ENCODE assay signal across 18 cellular contexts in the genomic region with DNA sequence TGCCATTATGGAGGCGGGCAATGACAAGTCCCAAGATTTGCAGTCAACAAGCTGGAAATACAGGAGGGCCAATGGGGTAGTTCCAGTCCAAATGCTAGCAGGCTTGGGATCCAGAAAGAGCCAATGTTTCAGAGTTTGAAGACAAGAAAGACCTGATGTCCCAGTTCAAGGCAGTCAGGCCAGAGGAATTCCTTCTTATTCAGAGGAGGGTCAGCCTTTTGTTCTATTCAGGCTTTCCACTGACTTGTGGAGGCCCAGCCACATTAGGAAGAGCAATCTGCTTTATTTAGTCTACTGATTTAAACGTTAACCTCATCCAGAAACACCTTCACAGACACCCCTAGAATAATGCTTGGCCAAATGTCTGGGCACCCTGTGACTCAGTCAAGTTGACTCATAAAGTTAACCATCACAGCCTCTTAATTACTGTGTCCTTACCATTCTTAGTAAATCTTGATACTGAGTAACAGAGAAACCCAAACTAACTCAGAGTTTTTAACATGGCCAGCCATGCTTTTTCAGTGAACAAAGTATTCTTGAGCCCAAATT. TPM values are rescaled to one million over a fixed set of nuclear protein-coding genes. Genes with fewer than 3 reads are reported as not detected.
DNase-seq lines count a peak whose midpoint lies in the region; ATAC-seq and TF ChIP-seq lines count a peak whose summit lies in the region.
"Had no signal": no experiment of that assay in that cellular context is flagged by ENCODE, and none has a peak within 500 bp of the region (broad histone marks: within the 10 kb centered on the region; RNA-seq: fewer than 3 reads in every experiment).

No MANE protein-coding gene starts in this region.

- H3K79me2 ChIP-seq in GM23338 (replicated peaks; ENCODE audit: insufficient read depth): no peaks in the 10 kb centered on the region

- H2AFZ ChIP-seq in GM23338: no peak overlapping the region; the same call in 1 of the 2 replicates
- no peak overlapping the region for H2AFZ ChIP-seq in neuronal stem cell (ENCODE audit: low read length)

- H3K14ac ChIP-seq in neuronal stem cell (ENCODE audit: low read length): no peak overlapping the region

- no peak overlapping the region for H3K4me3 ChIP-seq in GM23338
- H3K4me3 ChIP-seq in neuronal stem cell (ENCODE audit: low read length in 2 of 2): no peak overlapping the region
- no peak overlapping the region for H3K4me3 ChIP-seq in endodermal cell (ENCODE audit: low read length)
- H3K4me3 ChIP-seq: gastrocnemius medialis, sigmoid colon, tibial nerve had no signal

- peaks cover 4% of the 10 kb centered on the region for H3K9me2 ChIP-seq in GM23338 (ENCODE audit: insufficient read depth)

- H2AK5ac ChIP-seq in neuronal stem cell (ENCODE audit: low read depth, low read length): no peak overlapping the region

- H3K9ac ChIP-seq in neuronal stem cell (ENCODE audit: low read depth, low read length, poor library complexity): no peak overlapping the region
- no peak overlapping the region for H3K9ac ChIP-seq in endodermal cell (ENCODE audit: extremely low read depth, low read length, poor library complexity, severe bottlenecking)

- H3K9me3 ChIP-seq in neuronal stem cell (replicated peaks in 1 of 2; ENCODE audit: control insufficient read depth in 2 of 2, insufficient read depth in 1 of 2, low read depth in 1 of 2, low read length in 2 of 2): no peaks in the 10 kb centered on the region
- no peaks in the 10 kb centered on the region for H3K9me3 ChIP-seq in endodermal cell (ENCODE audit: control insufficient read depth, low read length)
- H3K9me3 ChIP-seq: sigmoid colon had no signal

- WGBS in neuronal stem cell (ENCODE audit: extremely low coverage in 2 of 2, insufficient read length in 2 of 2, insufficient replicate concordance in 1 of 2), 2 donors: no CpG with 5 or more reads among the region's 2 CpGs
- 79 to 82% methylated on average over 2 of the region's 2 CpGs for WGBS in endodermal cell (ENCODE audit: insufficient coverage in 1 of 2, insufficient read length in 1 of 2), 2 experiments

- ATAC-seq in activated CD4-positive, CD25-positive, alpha-beta regulatory T cell treated with anti-CD3 and anti-CD28 coated beads, Interleukin-2, amount 50 U/mL, for 24 hours: peak; percentile 65 to 71
- peak; percentile 50; the same call in 2 of the 3 replicates for ATAC-seq in GM23338
- ATAC-seq: gastrocnemius medialis had no signal

- no peak overlapping the region for H3K4me3 Mint-ChIP-seq in GM23338
- H3K4me3 Mint-ChIP-seq in endodermal cell: no peak overlapping the region
- H3K4me3 Mint-ChIP-seq: activated T-helper 1 cell treated with anti-CD3 and anti-CD28 coated beads, Interleukin-12 subunit alpha, Interleukin-12 subunit beta, Interleukin-2, Interleukin-4 antibody, amounts not matched to agents 30 ng/mL and 10 ng/mL and 1 ng/mL, durations not matched to agents 14 hours and 24 hours and 36 hours had no signal

- H3K27me3 Mint-ChIP-seq in GM23338 (ENCODE audit: insufficient read depth, low read depth, poor library complexity) (no peaks in the 10 kb centered on the region), endodermal cell (ENCODE audit: insufficient read depth) (no peaks in the 10 kb centered on the region)

- no peak for TF ChIP-seq CTCF in GM23338 (conservative IDR thresholded peaks at IDR 0.05; ENCODE audit: low read depth in 2 of 2)
- TF ChIP-seq CTCF in endodermal cell (conservative IDR thresholded peaks at IDR 0.05): no peak

- H4K91ac ChIP-seq in neuronal stem cell (ENCODE audit: low read depth, low read length, poor library complexity): no peak overlapping the region

- no peak overlapping the region for H3K18ac ChIP-seq in neuronal stem cell (ENCODE audit: low read length)

- DNase-seq in activated CD4-positive, CD25-positive, alpha-beta regulatory T cell (lab: John Stamatoyannopoulos, UW): no peak
- DNase-seq in GM23338 (ENCODE audit: low spot score): peak; percentile 21
- DNase-seq in astrocyte of the hippocampus (ENCODE audit: low read depth, low spot score): peak; percentile 12
- DNase-seq in neuronal stem cell (ENCODE audit: low spot score): peak; percentile 4
- DNase-seq in endodermal cell: no peak
- DNase-seq in T1000 (lab: John Stamatoyannopoulos, UW): no peak
- no peak for DNase-seq in DMS53 (lab: John Stamatoyannopoulos, UW)
- DNase-seq: DND-41; gastrocnemius medialis; GOT3; NCI-H774; SIG-M5; sigmoid colon; stimulated activated naive CD4-positive, alpha-beta T cell had no signal

- H3F3A ChIP-seq in GM23338 (replicated peaks; ENCODE audit: low read depth): no peaks in the 10 kb centered on the region

- no peak overlapping the region for H2BK15ac ChIP-seq in neuronal stem cell (ENCODE audit: low read length)

- no peak overlapping the region for H3K27ac Mint-ChIP-seq in GM23338
- no peak overlapping the region for H3K27ac Mint-ChIP-seq in endodermal cell
- H3K27ac Mint-ChIP-seq: activated T-helper 1 cell treated with anti-CD3 and anti-CD28 coated beads, Interleukin-12 subunit alpha, Interleukin-12 subunit beta, Interleukin-2, Interleukin-4 antibody, amounts not matched to agents 30 ng/mL and 10 ng/mL and 1 ng/mL, durations not matched to agents 14 hours and 24 hours and 36 hours had no signal

- no peak overlapping the region for H3K23ac ChIP-seq in neuronal stem cell (ENCODE audit: low read depth, low read length, poor library complexity)

- H3K4me1 Mint-ChIP-seq in GM23338: peaks cover 7% of the 10 kb centered on the region
- no peaks in the 10 kb centered on the region for H3K4me1 Mint-ChIP-seq in endodermal cell

- H2BK12ac ChIP-seq in neuronal stem cell (ENCODE audit: low read length): no peak overlapping the region

- H3K4ac ChIP-seq in neuronal stem cell (ENCODE audit: low read length): no peak overlapping the region

- H3K4me2 ChIP-seq in GM23338 (no peak overlapping the region), neuronal stem cell (ENCODE audit: insufficient read depth, low read length, poor library complexity, severe bottlenecking) (no peak overlapping the region)

- no peak overlapping the region for H2BK5ac ChIP-seq in neuronal stem cell (ENCODE audit: low read length)

- H3K27ac ChIP-seq in GM23338 (ENCODE audit: low read depth) (no peak overlapping the region), neuronal stem cell (replicated peaks; ENCODE audit: low read length) (no peak overlapping the region), endodermal cell (ENCODE audit: low read depth, low read length) (no peak overlapping the region)
- H3K27ac ChIP-seq: 22Rv1, gastrocnemius medialis, sigmoid colon, tibial nerve had no signal

- no peaks in the 10 kb centered on the region for H3K36me3 Mint-ChIP-seq in GM23338 (ENCODE audit: low read depth)
- no peaks in the 10 kb centered on the region for H3K36me3 Mint-ChIP-seq in endodermal cell (ENCODE audit: low read depth)

- H4K8ac ChIP-seq in neuronal stem cell (ENCODE audit: low read depth, low read length): no peak overlapping the region

- H3K36me3 ChIP-seq in GM23338 (ENCODE audit: insufficient read depth): no peaks in the 10 kb centered on the region
- no peaks in the 10 kb centered on the region for H3K36me3 ChIP-seq in neuronal stem cell (replicated peaks in 1 of 2; ENCODE audit: control insufficient read depth in 2 of 2, insufficient read depth in 2 of 2, low read length in 2 of 2)
- no peaks in the 10 kb centered on the region for H3K36me3 ChIP-seq in endodermal cell (ENCODE audit: control insufficient read depth, insufficient read depth, low read length)
- H3K36me3 ChIP-seq: gastrocnemius medialis, sigmoid colon, tibial nerve had no signal

- H3K9me3 Mint-ChIP-seq in GM23338 (no peaks in the 10 kb centered on the region), endodermal cell (no peaks in the 10 kb centered on the region)
- H3K9me3 Mint-ChIP-seq: activated T-helper 1 cell treated with anti-CD3 and anti-CD28 coated beads, Interleukin-12 subunit alpha, Interleukin-12 subunit beta, Interleukin-2, Interleukin-4 antibody, amounts not matched to agents 30 ng/mL and 10 ng/mL and 1 ng/mL, durations not matched to agents 14 hours and 24 hours and 36 hours had no signal

- H3K79me1 ChIP-seq in neuronal stem cell (ENCODE audit: low read depth, low read length): no peaks in the 10 kb centered on the region

- no peaks in the 10 kb centered on the region for H4K20me1 ChIP-seq in GM23338 (replicated peaks; ENCODE audit: insufficient read depth)

- H3K27me3 ChIP-seq in GM23338 (ENCODE audit: insufficient read depth) (no peaks in the 10 kb centered on the region), neuronal stem cell (ENCODE audit: control insufficient read depth in 3 of 3, insufficient read depth in 3 of 3, low read depth in 1 of 3, low read length in 3 of 3) (no peaks in the 10 kb centered on the region), endodermal cell (ENCODE audit: control insufficient read depth, insufficient read depth, low read length, poor library complexity, severe bottlenecking) (no peaks in the 10 kb centered on the region)
- H3K27me3 ChIP-seq: gastrocnemius medialis, sigmoid colon, tibial nerve had no signal

- H3K4me1 ChIP-seq in GM23338 (ENCODE audit: insufficient read depth): peaks cover 9% of the 10 kb centered on the region
- no peaks in the 10 kb centered on the region for H3K4me1 ChIP-seq in neuronal stem cell (ENCODE audit: control insufficient read depth in 2 of 2, insufficient read depth in 1 of 2, low read depth in 1 of 2, low read length in 2 of 2)
- no peaks in the 10 kb centered on the region for H3K4me1 ChIP-seq in endodermal cell (ENCODE audit: control insufficient read depth, insufficient read depth, low read length)
- H3K4me1 ChIP-seq: gastrocnemius medialis, sigmoid colon, tibial nerve had no signal

- H2BK120ac ChIP-seq in neuronal stem cell (ENCODE audit: low read depth, low read length): no peak overlapping the region

RNA-seq across cellular contexts. Expression of a gene that starts 50.9 kb away (rescaled TPM):
- 12.0 and 20.6 TPM in 2 replicates for total RNA-seq in GM23338 (2014; rRNA removed; shearing (Covaris generic))
- polyA plus RNA-seq in GM23338 (2016; fragmentation: Nextera tagmentation; extraction: Ambion mirVana): 5.1 and 8.4 TPM in 2 replicates
- 11.5 TPM for polyA plus RNA-seq in neuronal stem cell (2013, experiment 1 of 2)
- 12.5 TPM for polyA plus RNA-seq in neuronal stem cell (2013, experiment 2 of 2)
- 10 to 100 TPM; 15.7 to 23.0 TPM for total RNA-seq in endodermal cell
- 27.7 TPM for polyA plus RNA-seq in endodermal cell (2013, experiment 1 of 2)
- 25.6 TPM for polyA plus RNA-seq in endodermal cell (2013, experiment 2 of 2)

Comparison
In these comparisons a context has a peak if more than half of its experiments do, and no peak if none do; other contexts are left out.
1. DNase-seq: peak in GM23338 (single experiment), astrocyte of the hippocampus (single experiment) and neuronal stem cell (single experiment); none in activated CD4-positive, CD25-positive, alpha-beta regulatory T cell (0 of 4), endodermal cell (single experiment), T1000 (single experiment) and DMS53 (single experiment).